5 cellular contexts compared by ENCODE assay signal in genomic region chr11:119985551-119985950, GRCh38.
"Had no signal": no experiment of that assay in that cellular context is flagged by ENCODE, and none has a peak within 500 bp of the region (broad histone marks: within the 10 kb centered on the region; RNA-seq: fewer than 3 reads in every experiment).

No MANE protein-coding gene starts in this region.

- ATAC-seq: HepG2, K562 had no signal

- H3K27ac ChIP-seq: HL-60 had no signal

- DNase-seq: IMR-90, KBM-7 had no signal

- H3K4me3 ChIP-seq: K562 had no signal
